Comparison of ENCODE assay signal across 21 cellular contexts in the genomic region with DNA sequence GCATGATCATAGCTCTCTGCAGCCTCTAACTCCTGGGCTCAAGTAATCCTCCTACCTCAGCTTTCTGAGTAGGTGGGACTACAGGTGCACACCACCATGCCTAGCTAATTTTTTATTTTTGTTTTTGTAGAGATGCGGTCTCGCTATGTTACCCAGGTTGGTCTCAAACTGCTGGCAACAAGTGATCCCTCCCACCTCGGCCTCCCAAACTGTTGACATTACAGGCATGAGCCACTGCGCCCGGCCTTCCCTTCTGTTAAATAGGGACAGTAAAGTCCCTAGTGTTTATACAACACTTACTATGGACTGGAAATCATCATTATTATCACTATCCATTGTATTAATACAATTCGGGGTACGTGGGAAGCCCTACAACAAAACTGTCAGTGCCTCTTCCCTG. TPM values are rescaled to one million over a fixed set of nuclear protein-coding genes. Genes with fewer than 3 reads are reported as not detected.
"Had no signal": no experiment of that assay in that cellular context is flagged by ENCODE, and none has a peak within 500 bp of the region (broad histone marks: within the 10 kb centered on the region; RNA-seq: fewer than 3 reads in every experiment).

No MANE protein-coding gene starts in this region.

- H3K27me3 Mint-ChIP-seq: activated B cell treated with CpG ODN at 0.5 μM for 24 hours; activated CD4-positive, alpha-beta T cell treated with anti-CD3 and anti-CD28 coated beads for 36 hours; activated naive CD4-positive, alpha-beta T cell treated with anti-CD3 and anti-CD28 coated beads, Interleukin-2, amount 10 ng/mL, durations not matched to agents 7 days and 5 days; activated naive CD8-positive, alpha-beta T cell treated with anti-CD3 and anti-CD28 coated beads, Interleukin-2, amount 50 U/mL, for 24 hours; brain; memory B cell had no signal

- H3K27ac Mint-ChIP-seq: activated B cell treated with CpG ODN at 0.5 μM for 24 hours; activated CD4-positive, alpha-beta T cell treated with anti-CD3 and anti-CD28 coated beads for 36 hours; activated naive CD4-positive, alpha-beta T cell treated with anti-CD3 and anti-CD28 coated beads, Interleukin-2, amount 10 ng/mL, durations not matched to agents 7 days and 5 days; activated naive CD8-positive, alpha-beta T cell treated with anti-CD3 and anti-CD28 coated beads, Interleukin-2, amount 50 U/mL, for 24 hours; memory B cell; T-helper 1 cell treated with Interleukin-12 subunit alpha and Interleukin-12 subunit beta and Interleukin-4 antibody, amounts not matched to agents 30 μg/mL and 1 μg/mL, for 36 hours had no signal

- H3K4me1 ChIP-seq: parathyroid adenoma had no signal

- DNase-seq: activated B cell treated with CpG ODN at 0.5 μM for 24 hours; activated CD4-positive, alpha-beta T cell treated with anti-CD3 and anti-CD28 coated beads for 36 hours; activated CD4-positive, alpha-beta T cell treated with anti-CD3 and anti-CD28 coated beads, Interleukin-2, amount 50 U/mL, for 4 hours; activated naive CD4-positive, alpha-beta T cell treated with anti-CD3 and anti-CD28 coated beads, Interleukin-2, amount 10 ng/mL, durations not matched to agents 7 days and 5 days; activated naive CD8-positive, alpha-beta T cell treated with anti-CD3 and anti-CD28 coated beads, Interleukin-2, amount 50 U/mL, for 24 hours; activated T-cell treated with anti-CD3 and anti-CD28 coated beads, Interleukin-2, amount 50 U/mL, for 48 hours; dermis blood vessel endothelial cell; effector CD8-positive, alpha-beta T cell; kidney glomerular epithelial cell; nephron progenitor cell; spleen; stimulated activated CD4-positive, alpha-beta T cell treated with anti-CD3 and anti-CD28 coated beads, Interleukin-4, amount 100 ng/mL, for 1 hour; stimulated activated naive CD4-positive, alpha-beta T cell treated with Interleukin-2 at 50 U/mL for 16 hours; T1000; trophoblast cell had no signal

- H3K9me3 ChIP-seq: spleen had no signal

- H3K4me1 Mint-ChIP-seq: activated CD4-positive, alpha-beta T cell treated with anti-CD3 and anti-CD28 coated beads for 36 hours; activated naive CD4-positive, alpha-beta T cell treated with anti-CD3 and anti-CD28 coated beads, Interleukin-2, amount 10 ng/mL, durations not matched to agents 7 days and 5 days; activated naive CD8-positive, alpha-beta T cell treated with anti-CD3 and anti-CD28 coated beads, Interleukin-2, amount 50 U/mL, for 24 hours had no signal

- ATAC-seq: activated CD4-positive, alpha-beta T cell treated with anti-CD3 and anti-CD28 coated beads for 36 hours; esophagus mucosa had no signal

- H3K9ac ChIP-seq: parathyroid adenoma had no signal

- H3K9me3 Mint-ChIP-seq: activated B cell treated with CpG ODN at 0.5 μM for 24 hours; activated naive CD4-positive, alpha-beta T cell treated with anti-CD3 and anti-CD28 coated beads, Interleukin-2, amount 10 ng/mL, durations not matched to agents 7 days and 5 days; activated naive CD8-positive, alpha-beta T cell treated with anti-CD3 and anti-CD28 coated beads, Interleukin-2, amount 50 U/mL, for 24 hours; brain; memory B cell; nephron progenitor cell; T-helper 1 cell treated with Interleukin-12 subunit alpha and Interleukin-12 subunit beta and Interleukin-4 antibody, amounts not matched to agents 30 μg/mL and 1 μg/mL, for 36 hours had no signal

- H3K27me3 ChIP-seq: spleen had no signal

- H3K4me3 Mint-ChIP-seq: activated B cell treated with CpG ODN at 0.5 μM for 24 hours; activated CD4-positive, alpha-beta T cell treated with anti-CD3 and anti-CD28 coated beads for 36 hours; activated naive CD4-positive, alpha-beta T cell treated with anti-CD3 and anti-CD28 coated beads, Interleukin-2, amount 10 ng/mL, durations not matched to agents 7 days and 5 days; activated naive CD8-positive, alpha-beta T cell treated with anti-CD3 and anti-CD28 coated beads, Interleukin-2, amount 50 U/mL, for 24 hours; memory B cell; nephron progenitor cell; T-helper 1 cell treated with Interleukin-12 subunit alpha and Interleukin-12 subunit beta and Interleukin-4 antibody, amounts not matched to agents 30 μg/mL and 1 μg/mL, for 36 hours had no signal

- H3K27ac ChIP-seq: parathyroid adenoma had no signal

- H3K4me3 ChIP-seq: spleen had no signal

RNA-seq across cellular contexts. Expression of a gene that starts 28.0 kb away (rescaled TPM):
- total RNA-seq: dermis blood vessel endothelial cell had no signal

RNA-seq across cellular contexts. Expression of a gene that starts 45.6 kb away (rescaled TPM):
- total RNA-seq: activated B cell treated with CpG ODN at 0.5 μM for 24 hours; activated CD4-positive, alpha-beta T cell treated with anti-CD3 and anti-CD28 coated beads for 36 hours; dermis blood vessel endothelial cell; glomerular endothelial cell; spleen had no signal
